Comparison of ENCODE assay signal across 11 cellular contexts in genomic region chr10:4061441-4061951, GRCh38.
DNase-seq lines count a peak whose midpoint lies in the region; TF ChIP-seq lines count a peak whose summit lies in the region.
"Had no signal": no experiment of that assay in that cellular context is flagged by ENCODE, and none has a peak within 500 bp of the region (broad histone marks: within the 10 kb centered on the region; RNA-seq: fewer than 3 reads in every experiment).

No MANE protein-coding gene starts in this region.

- 56% methylated on average over 7 of the region's 7 CpGs for WGBS in esophagus muscularis mucosa

- H3K27ac Mint-ChIP-seq in type B pancreatic cell = peak overlapping the region; percentile 70

- H3K9me3 ChIP-seq in esophagus muscularis mucosa (no peaks in the 10 kb centered on the region), mucosa of rectum (ENCODE audit: control insufficient read depth in 2 of 2, low read length in 2 of 2) (no peaks in the 10 kb centered on the region)

- TF ChIP-seq CTCF in RWPE1 (conservative IDR thresholded peaks at IDR 0.05; ENCODE audit: low read depth) (no peak), esophagus muscularis mucosa (IDR thresholded peaks at IDR 0.05) (no peak), type B pancreatic cell (conservative IDR thresholded peaks at IDR 0.05) (no peak)

- no peak for TF ChIP-seq EP300 in esophagus muscularis mucosa (IDR thresholded peaks at IDR 0.05)

- TF ChIP-seq POLR2A in esophagus muscularis mucosa (IDR thresholded peaks at IDR 0.05; ENCODE audit: low read depth) = no peak

- no peaks in the 10 kb centered on the region for H3K27me3 Mint-ChIP-seq in type B pancreatic cell

- H3K4me1 ChIP-seq in esophagus muscularis mucosa = peaks cover 13 to 18% (median 16%) of the 10 kb centered on the region in 4 donors
- H3K4me1 ChIP-seq in mucosa of rectum (ENCODE audit: control insufficient read depth in 2 of 2, insufficient read depth in 2 of 2, low read length in 2 of 2) = peaks cover 28 to 60% of the 10 kb centered on the region in 2 donors

- H3K9me3 Mint-ChIP-seq in type B pancreatic cell = peaks cover 4% of the 10 kb centered on the region

- POLR2A ChIA-PET in RWPE1 (lab: Yijun Ruan, JAX; ENCODE audit: low non-redundant PET) = interaction anchor here (0.6 kb wide), 1 partner anchor 266 kb away, joined by 3 read pairs; no protein-coding TSS in a partner anchor

- peaks cover 24% of the 10 kb centered on the region for H3K4me1 Mint-ChIP-seq in type B pancreatic cell (ENCODE audit: unreplicated experiment)

- H3K4me3 Mint-ChIP-seq in type B pancreatic cell = no peak overlapping the region

- CTCF ChIA-PET in RWPE1 (lab: Yijun Ruan, JAX) = no interaction called here

- no peaks in the 10 kb centered on the region for H3K36me3 ChIP-seq in esophagus muscularis mucosa
- H3K36me3 ChIP-seq in mucosa of rectum (ENCODE audit: control insufficient read depth in 2 of 2, insufficient read depth in 2 of 2, low read length in 2 of 2) = no peaks in the 10 kb centered on the region

- DNase-seq in RWPE1 (ENCODE audit: low spot score) (no peak), esophagus muscularis mucosa (ENCODE audit: extremely low spot score) (no peak), type B pancreatic cell (ENCODE audit: extremely low spot score, unreplicated experiment) (no peak), DMS53 (lab: John Stamatoyannopoulos, UW) (no peak), NCI-H2107 treated with DMSO at 0.1 percent for 48 hours (lab: John Stamatoyannopoulos, UW; ENCODE audit: unreplicated experiment) (no peak), islet precursor cell (no peak)
- DNase-seq: activated effector memory CD4-positive, alpha-beta T cell treated with anti-CD3 and anti-CD28 coated beads, Interleukin-2, amount 50 U/mL, for 16 hours; kidney; NCI-H1048; retina had no signal

- no peaks in the 10 kb centered on the region for H3K27me3 ChIP-seq in esophagus muscularis mucosa
- no peaks in the 10 kb centered on the region for H3K27me3 ChIP-seq in mucosa of rectum (ENCODE audit: control insufficient read depth in 2 of 2, insufficient read depth in 2 of 2, low read length in 2 of 2)

- intact Hi-C loops in esophagus muscularis mucosa (cut with DNase I) = loop anchor here (10.0 kb wide), 1 partner anchor 593 kb away; no protein-coding TSS in a partner anchor

- H3K36me3 Mint-ChIP-seq in type B pancreatic cell = peaks cover 3% of the 10 kb centered on the region

- H3K27ac ChIP-seq in RWPE1 = peak overlapping the region; percentile 44
- peak overlapping the region; percentile 56 to 79 (median 68) for H3K27ac ChIP-seq in esophagus muscularis mucosa (replicated peaks in 1 of 4)
- H3K27ac ChIP-seq in mucosa of rectum (ENCODE audit: low read depth in 2 of 2, low read length in 2 of 2) = peak overlapping the region; percentile 84 to 87

- H3K4me3 ChIP-seq in esophagus muscularis mucosa (no peak overlapping the region), mucosa of rectum (ENCODE audit: low read length in 2 of 2) (peak overlapping the region in 1 of 2 donors; percentile 14)

- peak overlapping the region in 1 of 2 donors; percentile 27 for H3K9ac ChIP-seq in mucosa of rectum (ENCODE audit: low read depth in 1 of 2, low read length in 2 of 2)
